In the genomic region with DNA sequence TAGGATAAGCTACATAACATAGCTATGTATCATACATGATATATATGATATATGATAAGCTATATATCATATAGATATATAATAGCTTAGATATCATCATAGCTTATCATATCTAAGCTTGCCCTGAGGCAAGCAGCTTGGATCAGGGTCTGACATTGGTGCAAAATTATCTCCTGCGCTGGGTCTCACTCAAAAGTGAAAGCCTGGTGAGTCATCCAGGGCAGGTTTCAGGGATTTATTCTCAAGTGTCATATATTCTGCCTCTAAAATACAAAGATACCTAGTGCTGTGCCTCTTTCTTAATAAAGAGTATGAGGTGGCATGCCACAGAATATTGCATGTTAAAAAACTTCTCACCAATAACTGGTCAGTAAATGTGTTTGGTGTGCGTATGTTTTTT, we compare ENCODE assay signal across 9 cellular contexts.
"Had no signal": no experiment of that assay in that cellular context is flagged by ENCODE, and none has a peak within 500 bp of the region (broad histone marks: within the 10 kb centered on the region; RNA-seq: fewer than 3 reads in every experiment).

No MANE protein-coding gene starts in this region.

- H3K4me2 ChIP-seq: GM23338 had no signal

- DNase-seq: GM23248, GOT3, H7, H9, HCEC 1CT, HFFc6 had no signal

- H3K4me3 ChIP-seq: GM23248, GM23338, HAP-1 had no signal

- H2AFZ ChIP-seq: GM23248, GM23338 had no signal

- H3K27ac ChIP-seq: GM23248 had no signal

- H3K36me3 ChIP-seq: HAP-1 had no signal

- H3K9me3 ChIP-seq: HAP-1 had no signal

- H3K9ac ChIP-seq: GM23248 had no signal

- ATAC-seq: GM23338, HCT116 had no signal
